4 cellular contexts compared by ENCODE assay signal in genomic region chrX:101334310-101334709, GRCh38. TPM values are rescaled to one million over a fixed set of nuclear protein-coding genes. Genes with fewer than 3 reads are reported as not detected.
"Had no signal": no experiment of that assay in that cellular context is flagged by ENCODE, and none has a peak within 500 bp of the region (broad histone marks: within the 10 kb centered on the region; RNA-seq: fewer than 3 reads in every experiment).

No MANE protein-coding gene starts in this region.

RNA-seq across cellular contexts. Expression of gene TAF7L, which starts 43.2 kb away (rescaled TPM):
- total RNA-seq: LHCN-M2, M059J, NCI-H460 had no signal

RNA-seq across cellular contexts. Expression of gene BTK, which starts 51.7 kb away (rescaled TPM):
- total RNA-seq: LHCN-M2, MCF 10A had no signal
